ENCODE assay signal across 12 cellular contexts in the genomic region with DNA sequence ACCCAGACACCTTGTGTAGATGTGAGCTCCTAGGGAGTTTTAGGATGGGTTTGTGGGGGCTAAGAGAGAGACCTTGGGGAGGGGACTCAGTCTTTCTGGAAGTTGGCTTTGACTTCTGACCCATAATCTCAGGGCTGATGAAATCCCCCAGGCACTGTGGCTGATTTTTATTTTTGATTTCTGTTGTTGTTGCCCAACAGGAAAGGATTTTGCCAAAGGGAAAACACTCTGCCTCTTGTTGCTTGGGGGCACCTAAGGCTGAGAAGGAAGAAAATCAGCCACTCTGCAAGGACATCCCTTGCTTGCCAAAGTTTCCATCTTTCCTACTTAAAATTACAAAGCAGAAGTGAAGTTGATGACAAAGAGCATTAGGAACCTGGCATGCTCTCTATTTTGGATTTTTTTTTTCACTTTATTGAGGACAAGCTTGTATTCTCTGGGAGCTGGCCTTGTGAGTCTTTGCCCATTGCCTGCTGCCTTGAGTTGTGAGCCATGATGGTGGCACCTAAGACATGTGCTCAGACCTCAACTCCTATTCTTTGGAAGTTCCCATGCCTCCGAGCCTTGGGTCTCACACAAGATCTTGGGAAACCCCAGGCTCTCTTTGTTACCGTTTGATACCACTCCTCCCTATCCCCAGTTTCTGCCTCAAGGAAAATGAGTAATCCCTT. TPM values are rescaled to one million over a fixed set of nuclear protein-coding genes. Genes with fewer than 3 reads are reported as not detected.
DNase-seq lines count a peak whose midpoint lies in the region; ATAC-seq and TF ChIP-seq lines count a peak whose summit lies in the region.
"Had no signal": no experiment of that assay in that cellular context is flagged by ENCODE, and none has a peak within 500 bp of the region (broad histone marks: within the 10 kb centered on the region; RNA-seq: fewer than 3 reads in every experiment).

No MANE protein-coding gene starts in this region.

- TF ChIP-seq CTCF in cardiac muscle cell (IDR thresholded peaks at IDR 0.05; ENCODE audit: low read depth, low read length), result no peak
- TF ChIP-seq CTCF in fibroblast of pulmonary artery (IDR thresholded peaks at IDR 0.05; ENCODE audit: low read length, missing control alignments), result no peak
- TF ChIP-seq CTCF in osteoblast (IDR thresholded peaks at IDR 0.05; ENCODE audit: extremely low read depth, low read depth, low read length), result no peak
- TF ChIP-seq CTCF in uterus (IDR thresholded peaks at IDR 0.05), result no peak

- H3K27me3 ChIP-seq in cardiac muscle cell (peaks cover 7% of the 10 kb centered on the region), osteoblast (ENCODE audit: insufficient read depth, low read length) (peaks cover 23% of the 10 kb centered on the region), uterus (no peaks in the 10 kb centered on the region)

- DNase-seq in cardiac muscle cell (ENCODE audit: low read depth in 1 of 2, low spot score in 1 of 2), result peak in 1 of 2 donors; percentile 69
- DNase-seq in left ventricle myocardium superior, result no peak
- DNase-seq in fibroblast of pulmonary artery (ENCODE audit: low read depth), result peak; percentile 76
- DNase-seq in osteoblast (ENCODE audit: insufficient read length, low spot score, missing footprints), result peak; percentile 43
- peak in 1 of 2 donors; percentile 3 for DNase-seq in uterus
- DNase-seq in stimulated activated CD4-positive, alpha-beta T cell treated with anti-CD3 and anti-CD28 coated beads, Interleukin-1b, Interleukin-23, amount 100 ng/mL, for 48 hours, result no peak
- DNase-seq in DMS79 treated with DMSO at 0.1 percent for 48 hours (lab: John Stamatoyannopoulos, UW), result no peak
- no peak for DNase-seq in HuH-7 (ENCODE audit: low spot score)
- DNase-seq: activated naive CD4-positive, alpha-beta T cell treated with Interleukin-2 at 50 U/mL for 16 hours; stimulated activated naive B cell treated with anti-CD40 and anti-IgM and Interleukin-4, amounts not matched to agents 10 μg/mL and 1 μg/mL and 100 μg/mL, for 72 hours; WERI-Rb-1 had no signal

- H3K36me3 ChIP-seq in cardiac muscle cell (no peaks in the 10 kb centered on the region), osteoblast (ENCODE audit: insufficient read depth, low read length) (no peaks in the 10 kb centered on the region), uterus (no peaks in the 10 kb centered on the region)
- H3K36me3 ChIP-seq: WERI-Rb-1 had no signal

- ATAC-seq in left ventricle myocardium superior, result no peak
- ATAC-seq: stimulated activated naive B cell treated with anti-CD40 and anti-IgM and Interleukin-4, amounts not matched to agents 10 μg/mL and 1 μg/mL and 100 μg/mL, for 72 hours had no signal

- no peak overlapping the region for H3K4me3 ChIP-seq in cardiac muscle cell
- no peak overlapping the region for H3K4me3 ChIP-seq in fibroblast of pulmonary artery (replicated peaks; ENCODE audit: low read depth, low read length)
- no peak overlapping the region for H3K4me3 ChIP-seq in osteoblast (ENCODE audit: insufficient read depth, low read length)
- no peak overlapping the region for H3K4me3 ChIP-seq in uterus

- H3K27ac ChIP-seq in cardiac muscle cell (peak overlapping the region; percentile 31), osteoblast (ENCODE audit: low read depth, low read length) (no peak overlapping the region), uterus (peak overlapping the region; percentile 42 to 47)
- H3K27ac ChIP-seq: 22Rv1, WERI-Rb-1 had no signal

- H3K79me2 ChIP-seq in osteoblast (ENCODE audit: insufficient read depth, low read length), result no peaks in the 10 kb centered on the region

- intact Hi-C loops in left ventricle myocardium superior (cut with micrococcal nuclease) (no loop called here), uterus (cut with DNase I; ENCODE audit: low total_unique reads) (no loop called here)

- H3K4me1 ChIP-seq in cardiac muscle cell (ENCODE audit: low read depth) (peaks cover 32% of the 10 kb centered on the region), osteoblast (ENCODE audit: insufficient read depth, low read length) (peaks cover 27% of the 10 kb centered on the region), uterus (peaks cover 0 to 11% of the 10 kb centered on the region in 2 donors)

- H3K9me3 ChIP-seq in cardiac muscle cell (ENCODE audit: low read depth), result no peaks in the 10 kb centered on the region
- no peaks in the 10 kb centered on the region for H3K9me3 ChIP-seq in osteoblast (ENCODE audit: low read depth, low read length)
- H3K9me3 ChIP-seq in uterus, result no peaks in the 10 kb centered on the region

- TF ChIP-seq POLR2A in uterus (IDR thresholded peaks at IDR 0.05), result no peak

- no peaks in the 10 kb centered on the region for H4K20me1 ChIP-seq in osteoblast (ENCODE audit: insufficient read depth, low read length)

- no peak overlapping the region for H3K4me2 ChIP-seq in osteoblast (ENCODE audit: insufficient read depth, low read length)

- no peak overlapping the region for H2AFZ ChIP-seq in osteoblast (ENCODE audit: low read length)

RNA-seq across cellular contexts. Expression of gene C1QTNF1, which starts 3.2 kb away (rescaled TPM):
- total RNA-seq in cardiac muscle cell, result 12.5 and 16.4 TPM in 2 replicates
- 6.8 and 10.2 TPM in 2 replicates for polyA plus RNA-seq in cardiac muscle cell
- 247 TPM for total RNA-seq in left ventricle myocardium superior
- total RNA-seq in osteoblast, result 13.8 and 14.4 TPM in 2 replicates
- total RNA-seq in uterus, result 10 to 100 TPM in 3 of 4 donors, 1 to 10 TPM in 1; 2.9 to 80.8 (median 39.6) TPM

RNA-seq across cellular contexts. Expression of gene CANT1, which starts 11.2 kb away (rescaled TPM):
- total RNA-seq in cardiac muscle cell, result 55.3 and 55.9 TPM in 2 replicates
- polyA plus RNA-seq in cardiac muscle cell, result 33.6 and 45.8 TPM in 2 replicates
- total RNA-seq in left ventricle myocardium superior, result 28.2 TPM
- total RNA-seq in osteoblast, result 49.2 and 51.3 TPM in 2 replicates
- total RNA-seq in uterus, result 10 to 100 TPM in 3 of 4 donors, 1 to 10 TPM in 1; 9.2 to 40.6 (median 21.5) TPM

RNA-seq across cellular contexts. Expression of gene LGALS3BP, which starts 41.0 kb away (rescaled TPM):
- total RNA-seq in cardiac muscle cell, result 178 and 185 TPM in 2 replicates
- polyA plus RNA-seq in cardiac muscle cell, result 181 and 213 TPM in 2 replicates
- 822 TPM for total RNA-seq in left ventricle myocardium superior
- total RNA-seq in osteoblast, result 388 and 457 TPM in 2 replicates
- total RNA-seq in uterus, result 100 to 1,000 TPM in 3 of 4 donors, 10 to 100 TPM in 1; 88.2 to 396 (median 244) TPM

RNA-seq across cellular contexts. Expression of gene ENGASE, which starts 53.9 kb away (rescaled TPM):
- total RNA-seq in cardiac muscle cell, result 29.5 and 69.8 TPM in 2 replicates
- 48.8 and 56.1 TPM in 2 replicates for polyA plus RNA-seq in cardiac muscle cell
- 32.8 TPM for total RNA-seq in left ventricle myocardium superior
- 11.8 and 14.5 TPM in 2 replicates for total RNA-seq in osteoblast
- 10 to 100 TPM in 3 of 4 donors, 1 to 10 TPM in 1; 3.8 to 63.2 (median 24.6) TPM for total RNA-seq in uterus

Comparison
In these comparisons a context has a peak if more than half of its experiments do, and no peak if none do; other contexts are left out.
1. DNase-seq: peak in fibroblast of pulmonary artery (single experiment) and osteoblast (single experiment); none in left ventricle myocardium superior (single experiment), stimulated activated CD4-positive, alpha-beta T cell treated with anti-CD3 and anti-CD28 coated beads, Interleukin-1b, Interleukin-23, amount 100 ng/mL, for 48 hours (single experiment), DMS79 treated with DMSO at 0.1 percent for 48 hours (single experiment) and HuH-7 (single experiment).